15 cellular contexts compared by ENCODE assay signal in the genomic region with DNA sequence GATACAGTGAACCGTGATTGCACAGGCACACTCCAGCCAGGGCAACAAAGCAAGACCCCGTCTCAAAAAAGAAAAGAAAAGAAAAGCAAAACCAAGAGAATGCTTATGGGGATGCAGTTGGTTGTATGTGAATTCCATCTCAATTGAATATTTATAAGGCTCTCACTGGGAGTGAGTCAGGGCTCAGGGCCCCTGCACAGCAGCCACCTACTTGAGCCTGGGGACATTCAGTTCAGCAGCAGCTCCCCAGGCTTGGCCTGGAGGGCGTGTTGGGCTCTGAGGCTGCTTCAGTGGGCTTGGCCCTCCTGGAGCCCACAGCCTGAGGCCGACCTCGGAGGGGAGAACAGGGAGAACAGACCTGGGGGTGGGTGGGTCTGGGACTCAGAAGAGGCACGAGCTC. TPM values are rescaled to one million over a fixed set of nuclear protein-coding genes. Genes with fewer than 3 reads are reported as not detected.
DNase-seq lines count a peak whose midpoint lies in the region; ATAC-seq lines count a peak whose summit lies in the region.
"Had no signal": no experiment of that assay in that cellular context is flagged by ENCODE, and none has a peak within 500 bp of the region (broad histone marks: within the 10 kb centered on the region; RNA-seq: fewer than 3 reads in every experiment).

No MANE protein-coding gene starts in this region.

- ATAC-seq in activated T-cell treated with anti-CD3 and anti-CD28 coated beads, Interleukin-2, amount 50 U/mL, for 4 hours = peak; percentile 49 to 57
- ATAC-seq in effector memory CD8-positive, alpha-beta T cell (replicated peaks) = peak; percentile 13
- peak; percentile 47 for ATAC-seq in stimulated activated naive CD8-positive, alpha-beta T cell treated with anti-CD3 and anti-CD28 coated beads, Interleukin-15, Interleukin-2, amounts not matched to agents 100 U/mL and 50 U/mL, for 24 hours
- no peak for ATAC-seq in HG02852 (IDR thresholded peaks at IDR 0.05; ENCODE audit: unreplicated experiment)
- ATAC-seq: heart right ventricle, upper lobe of right lung had no signal

- H3K36me3 Mint-ChIP-seq in activated T-cell treated with anti-CD3 and anti-CD28 coated beads, Interleukin-2, amount 50 U/mL, for 4 hours (ENCODE audit: insufficient read depth) = no peaks in the 10 kb centered on the region
- H3K36me3 Mint-ChIP-seq in IgD-negative memory B cell = no peaks in the 10 kb centered on the region
- H3K36me3 Mint-ChIP-seq in effector memory CD8-positive, alpha-beta T cell (ENCODE audit: insufficient read depth) = peaks cover 67% of the 10 kb centered on the region

- DNase-seq in activated T-cell treated with anti-CD3 and anti-CD28 coated beads, Interleukin-2, amount 50 U/mL, for 4 hours = no peak
- DNase-seq in activated T-cell treated with anti-CD3 and anti-CD28 coated beads, Interleukin-2, amount 50 U/mL, for 1 hour = no peak
- DNase-seq in effector memory CD8-positive, alpha-beta T cell = no peak
- no peak for DNase-seq in stimulated activated naive CD8-positive, alpha-beta T cell treated with anti-CD3 and anti-CD28 coated beads, Interleukin-15, Interleukin-2, amounts not matched to agents 100 U/mL and 50 U/mL, for 24 hours
- no peak for DNase-seq in NOMO-1 treated with dmso at 0.1 percent for 144 hours (lab: John Stamatoyannopoulos, UW; ENCODE audit: unreplicated experiment)
- DNase-seq in activated effector memory CD4-positive, alpha-beta T cell treated with anti-CD3 and anti-CD28 coated beads, Interleukin-2, amount 50 U/mL, for 16 hours = no peak
- DNase-seq: DMS153, dorsolateral prefrontal cortex, heart right ventricle, HFFc6, KBM-7, NCI-H1105, upper lobe of right lung had no signal

- H3K4me1 Mint-ChIP-seq in activated T-cell treated with anti-CD3 and anti-CD28 coated beads, Interleukin-2, amount 50 U/mL, for 4 hours (ENCODE audit: low read depth) = peaks cover 44% of the 10 kb centered on the region
- peaks cover 15 to 30% (median 27%) of the 10 kb centered on the region in 3 donors for H3K4me1 Mint-ChIP-seq in IgD-negative memory B cell
- peaks cover 47% of the 10 kb centered on the region in 2 donors for H3K4me1 Mint-ChIP-seq in effector memory CD8-positive, alpha-beta T cell (ENCODE audit: low read depth in 2 of 2)

- H3K27me3 Mint-ChIP-seq in activated T-cell treated with anti-CD3 and anti-CD28 coated beads, Interleukin-2, amount 50 U/mL, for 4 hours (ENCODE audit: low read depth) = no peaks in the 10 kb centered on the region
- no peaks in the 10 kb centered on the region for H3K27me3 Mint-ChIP-seq in IgD-negative memory B cell
- H3K27me3 Mint-ChIP-seq in effector memory CD8-positive, alpha-beta T cell = no peaks in the 10 kb centered on the region

- peak overlapping the region; percentile 45 for H3K4me3 Mint-ChIP-seq in activated T-cell treated with anti-CD3 and anti-CD28 coated beads, Interleukin-2, amount 50 U/mL, for 4 hours
- peak overlapping the region in 2 of 4 donors; percentile 22 to 67 for H3K4me3 Mint-ChIP-seq in IgD-negative memory B cell
- H3K4me3 Mint-ChIP-seq in effector memory CD8-positive, alpha-beta T cell = peak overlapping the region; percentile 62 to 75
- H3K4me3 Mint-ChIP-seq: HFFc6 had no signal

- H3K27ac Mint-ChIP-seq in IgD-negative memory B cell = peak overlapping the region in 2 of 3 donors; percentile 64 to 76
- H3K27ac Mint-ChIP-seq in effector memory CD8-positive, alpha-beta T cell = peak overlapping the region; percentile 86 to 92
- H3K27ac Mint-ChIP-seq: HFFc6 had no signal

- H3K9me3 Mint-ChIP-seq in activated T-cell treated with anti-CD3 and anti-CD28 coated beads, Interleukin-2, amount 50 U/mL, for 4 hours = no peaks in the 10 kb centered on the region
- no peaks in the 10 kb centered on the region for H3K9me3 Mint-ChIP-seq in IgD-negative memory B cell
- no peaks in the 10 kb centered on the region for H3K9me3 Mint-ChIP-seq in effector memory CD8-positive, alpha-beta T cell
- H3K9me3 Mint-ChIP-seq: HFFc6 had no signal

RNA-seq across cellular contexts. Expression of gene ZFPM1, which starts 24.6 kb away (rescaled TPM):
- total RNA-seq in activated T-cell treated with anti-CD3 and anti-CD28 coated beads, Interleukin-2, amount 50 U/mL, for 4 hours = 10 to 100 TPM; 14.2 to 17.3 (median 15.9) TPM
- 0.15 TPM for polyA plus RNA-seq in IgD-negative memory B cell
